24 cellular contexts compared by ENCODE assay signal in genomic region chrX:72347366-72347765, GRCh38. TPM values are rescaled to one million over a fixed set of nuclear protein-coding genes. Genes with fewer than 3 reads are reported as not detected.
DNase-seq lines count a peak whose midpoint lies in the region; ATAC-seq and TF ChIP-seq lines count a peak whose summit lies in the region.
"Had no signal": no experiment of that assay in that cellular context is flagged by ENCODE, and none has a peak within 500 bp of the region (broad histone marks: within the 10 kb centered on the region; RNA-seq: fewer than 3 reads in every experiment).

No MANE protein-coding gene starts in this region.

- H3K27me3 Mint-ChIP-seq in nephron progenitor cell (ENCODE audit: low read depth, poor library complexity): no peaks in the 10 kb centered on the region
- H3K27me3 Mint-ChIP-seq: CD4-positive, CD25-positive, alpha-beta regulatory T cell had no signal

- DNase-seq in BE2C (peak; percentile 18), cardiac fibroblast (ENCODE audit: low read depth in 2 of 2) (peak; percentile 21 to 57), Right ventricle myocardium superior (no peak), nephron progenitor cell (no peak), NCI-H2029 (lab: John Stamatoyannopoulos, UW) (no peak), nucleus accumbens (lab: John Stamatoyannopoulos, UW) (no peak)
- DNase-seq: Caco-2; CD4-positive, CD25-positive, alpha-beta regulatory T cell; DMS 273 treated with DMSO at 0.1 percent for 48 hours; DND-41; H7; MG63; NCI-H1048; NCI-H1436; NCI-H187 treated with DMSO at 0.1 percent for 48 hours; NCI-H510A; NCI-H774 had no signal

- no peaks in the 10 kb centered on the region for H3K9me3 ChIP-seq in BE2C
- H3K9me3 ChIP-seq: Caco-2, MG63, SJSA1 had no signal

- TF ChIP-seq CTCF in BE2C (IDR thresholded peaks at IDR 0.05; ENCODE audit: low read depth, low read length): no peak
- no peak for TF ChIP-seq CTCF in cardiac fibroblast (IDR thresholded peaks at IDR 0.05; ENCODE audit: low read depth, low read length)
- TF ChIP-seq CTCF in nephron progenitor cell (IDR thresholded peaks at IDR 0.05): no peak

- ATAC-seq in Right ventricle myocardium superior (ENCODE audit: poor library complexity): peak; percentile 78
- ATAC-seq in HG03520 (IDR thresholded peaks at IDR 0.05; ENCODE audit: unreplicated experiment): no peak
- ATAC-seq: GM12878, HepG2, K562, Panc1 had no signal

- H3K27ac Mint-ChIP-seq in nephron progenitor cell: peak overlapping the region; percentile 50
- H3K27ac Mint-ChIP-seq: CD4-positive, CD25-positive, alpha-beta regulatory T cell had no signal

- no peak overlapping the region for H3K4me3 Mint-ChIP-seq in nephron progenitor cell
- H3K4me3 Mint-ChIP-seq: CD4-positive, CD25-positive, alpha-beta regulatory T cell had no signal

- intact Hi-C loops in Right ventricle myocardium superior (cut with DNase I): no loop called here

- H3K4me1 ChIP-seq in BE2C: peaks cover 4% of the 10 kb centered on the region; the same call in 1 of the 2 replicates
- H3K4me1 ChIP-seq: Caco-2 had no signal

- peaks cover 31% of the 10 kb centered on the region for H3K36me3 Mint-ChIP-seq in nephron progenitor cell (ENCODE audit: low read depth)

- no peaks in the 10 kb centered on the region for H3K27me3 ChIP-seq in BE2C
- H3K27me3 ChIP-seq: MG63, SJSA1 had no signal

- peaks cover 43% of the 10 kb centered on the region for H3K9me3 Mint-ChIP-seq in nephron progenitor cell
- H3K9me3 Mint-ChIP-seq: CD4-positive, CD25-positive, alpha-beta regulatory T cell had no signal

- H3K4me1 Mint-ChIP-seq in nephron progenitor cell: peaks cover 40% of the 10 kb centered on the region

- H3K36me3 ChIP-seq in BE2C: no peaks in the 10 kb centered on the region
- H3K36me3 ChIP-seq: MG63, SJSA1 had no signal

- H3K4me3 ChIP-seq in BE2C (ENCODE audit: low read depth, low read length) (no peak overlapping the region), cardiac fibroblast (replicated peaks in 1 of 2; ENCODE audit: low read depth in 2 of 2, low read length in 2 of 2) (no peak overlapping the region)
- H3K4me3 ChIP-seq: GM12878, K562, MG63, SJSA1 had no signal

RNA-seq across cellular contexts. Expression of gene CITED1, which starts 41.7 kb away (rescaled TPM):
- polyA plus RNA-seq in BE2C (2012; ENCODE audit: insufficient read depth, insufficient read length, low read depth): 12.4 TPM
- not detected for total RNA-seq in Right ventricle myocardium superior
- total RNA-seq: GM12878, HepG2 had no signal
- polyA plus RNA-seq: BJ; CD4-positive, CD25-positive, alpha-beta regulatory T cell had no signal

Comparison
In these comparisons a context has a peak if more than half of its experiments do, and no peak if none do; other contexts are left out.
1. DNase-seq: peak in BE2C (single experiment) and cardiac fibroblast (2 of 2); none in Right ventricle myocardium superior (single experiment), nephron progenitor cell (single experiment), NCI-H2029 (single experiment) and nucleus accumbens (0 of 56).